In genomic region chr2:42880738-42881525, GRCh38 we compare ENCODE assay signal across 19 cellular contexts.
A peak's percentile ranks its signal among the peaks of the same experiment; 100 is the strongest.
DNase-seq lines count a peak whose midpoint lies in the region; ATAC-seq, FAIRE-seq and TF ChIP-seq lines count a peak whose summit lies in the region.
"Had no signal": no experiment of that assay in that cellular context is flagged by ENCODE, and none has a peak within 500 bp of the region (broad histone marks: within the 10 kb centered on the region; RNA-seq: fewer than 3 reads in every experiment).

No MANE protein-coding gene starts in this region.

- ATAC-seq in SK-N-SH treated with all-trans-retinoic acid at 6 μM for 48 hours, result peak; percentile 33
- ATAC-seq in GM19328 (IDR thresholded peaks at IDR 0.05; ENCODE audit: unreplicated experiment), result no peak
- ATAC-seq: T-cell had no signal

- H3K4me1 Mint-ChIP-seq in mesothelial cell of epicardium (peaks cover 15% of the 10 kb centered on the region), type B pancreatic cell (ENCODE audit: unreplicated experiment) (peaks cover 22% of the 10 kb centered on the region)
- peaks cover 28% of the 10 kb centered on the region for H3K4me1 Mint-ChIP-seq in activated CD4-positive, alpha-beta memory T cell treated with anti-CD3 and anti-CD28 coated beads for 36 hours (ENCODE audit: low read depth)

- H3K27me3 ChIP-seq in SK-N-SH (ENCODE audit: insufficient read depth) (no peaks in the 10 kb centered on the region), endothelial cell of umbilical vein (ENCODE audit: control insufficient read depth in 2 of 2, insufficient read depth in 2 of 2, low read length in 2 of 2) (no peaks in the 10 kb centered on the region)

- H3K4me1 ChIP-seq in SK-N-SH (ENCODE audit: control insufficient read depth in 1 of 2, insufficient read depth in 2 of 2, low read depth in 1 of 2, low read length in 1 of 2), result peaks cover 0 to 19% of the 10 kb centered on the region in 2 experiments; a peak in 2 of 4 replicates
- H3K4me1 ChIP-seq in endothelial cell of umbilical vein (ENCODE audit: control insufficient read depth, extremely low read depth, insufficient read depth, low read length), result peaks cover 46% of the 10 kb centered on the region

- WGBS in SK-N-SH (ENCODE audit: low lambda C conversion rate), result 84% methylated on average over 7 of the region's 7 CpGs

- POLR2A ChIA-PET in SK-N-SH (lab: Yijun Ruan, JAX) (interaction anchor here (0.6 kb wide), 1 partner anchor 672 kb away, joined by 3 read pairs; no protein-coding TSS in a partner anchor), endothelial cell of umbilical vein (lab: Charles Lee) (interaction anchor here (0.5 to 1.2 kb wide), 3 partner anchors 22 to 52 kb away, joined by 3 read pairs; no protein-coding TSS in a partner anchor)
- POLR2A ChIA-PET in activated CD4-positive, alpha-beta memory T cell treated with anti-CD3 and anti-CD28 coated beads for 36 hours (lab: Charles Lee), result no interaction called here

- H3F3A ChIP-seq in SK-N-SH (replicated peaks; ENCODE audit: insufficient read depth), result no peaks in the 10 kb centered on the region

- no peak overlapping the region; a peak in 1 of 4 replicates for H3K27ac ChIP-seq in SK-N-SH (ENCODE audit: low read depth in 2 of 2, low read length in 1 of 2)
- peak overlapping the region; percentile 72 for H3K27ac ChIP-seq in endothelial cell of umbilical vein (ENCODE audit: insufficient read depth, low read depth, low read length)
- H3K27ac ChIP-seq: 22Rv1 had no signal

- H3K27ac Mint-ChIP-seq in mesothelial cell of epicardium (peak overlapping the region; percentile 65), type B pancreatic cell (peak overlapping the region; percentile 64)
- no peak overlapping the region for H3K27ac Mint-ChIP-seq in activated CD4-positive, alpha-beta memory T cell treated with anti-CD3 and anti-CD28 coated beads for 36 hours
- H3K27ac Mint-ChIP-seq: activated CD8-positive, alpha-beta T cell treated with anti-CD3 and anti-CD28 coated beads for 36 hours; B cell; nephron progenitor cell; T-cell had no signal

- H3K4me3 Mint-ChIP-seq in mesothelial cell of epicardium (no peak overlapping the region), type B pancreatic cell (no peak overlapping the region)
- H3K4me3 Mint-ChIP-seq in activated CD4-positive, alpha-beta memory T cell treated with anti-CD3 and anti-CD28 coated beads for 36 hours, result no peak overlapping the region
- H3K4me3 Mint-ChIP-seq: activated CD8-positive, alpha-beta T cell treated with anti-CD3 and anti-CD28 coated beads for 36 hours; B cell; nephron progenitor cell; T-cell had no signal

- FAIRE-seq in endothelial cell of umbilical vein (lab: Jason Lieb, UNC), result peak; percentile 26
- FAIRE-seq: G401.6 had no signal

- no peak for TF ChIP-seq RAD21 in SK-N-SH (IDR thresholded peaks at IDR 0.05; ENCODE audit: low read length)

- no peak for TF ChIP-seq POLR2A in endothelial cell of umbilical vein (IDR thresholded peaks at IDR 0.05; ENCODE audit: low read depth, low read length)

- TF ChIP-seq CTCF in SK-N-SH (IDR thresholded peaks at IDR 0.05) (no peak), endothelial cell of umbilical vein (IDR thresholded peaks at IDR 0.05; ENCODE audit: extremely low read depth in 1 of 2, insufficient read depth in 1 of 2, low read depth in 1 of 2, low read length in 2 of 2) (no peak), mesothelial cell of epicardium (IDR thresholded peaks at IDR 0.05; ENCODE audit: unreplicated experiment) (no peak), type B pancreatic cell (conservative IDR thresholded peaks at IDR 0.05) (no peak)

- H3K9me3 Mint-ChIP-seq in mesothelial cell of epicardium (no peaks in the 10 kb centered on the region), type B pancreatic cell (no peaks in the 10 kb centered on the region)
- H3K9me3 Mint-ChIP-seq in activated CD4-positive, alpha-beta memory T cell treated with anti-CD3 and anti-CD28 coated beads for 36 hours, result no peaks in the 10 kb centered on the region
- H3K9me3 Mint-ChIP-seq: activated CD8-positive, alpha-beta T cell treated with anti-CD3 and anti-CD28 coated beads for 36 hours; T-cell had no signal

- H3K36me3 ChIP-seq in SK-N-SH (replicated peaks in 1 of 2; ENCODE audit: control insufficient read depth in 1 of 2, insufficient read depth in 2 of 2, low read length in 1 of 2) (no peaks in the 10 kb centered on the region), endothelial cell of umbilical vein (ENCODE audit: control insufficient read depth in 2 of 2, extremely low read depth in 1 of 2, insufficient read depth in 2 of 2, low read length in 2 of 2) (no peaks in the 10 kb centered on the region)

- CTCF ChIA-PET in SK-N-SH (lab: Yijun Ruan, JAX), result interaction anchor here (0.9 to 3.9 kb wide), 5 partner anchors 22 to 66 kb away, joined by 3 to 26 read pairs (median 7); no protein-coding TSS in a partner anchor
- CTCF ChIA-PET in endothelial cell of umbilical vein (lab: Charles Lee), result interaction anchor here (1.0 to 2.7 kb wide), 14 partner anchors 16 to 348 kb away, joined by 3 to 20 read pairs (median 4); no protein-coding TSS in a partner anchor
- CTCF ChIA-PET in activated CD4-positive, alpha-beta memory T cell treated with anti-CD3 and anti-CD28 coated beads for 36 hours (lab: Charles Lee), result interaction anchor here (0.6 to 0.7 kb wide), 2 partner anchors 26 to 68 kb away, joined by 3 to 4 read pairs; no protein-coding TSS in a partner anchor

- no peaks in the 10 kb centered on the region for H3K9me2 ChIP-seq in SK-N-SH

- H3K4me2 ChIP-seq in SK-N-SH, result no peak overlapping the region
- H3K4me2 ChIP-seq in endothelial cell of umbilical vein (ENCODE audit: insufficient read depth, low read length), result no peak overlapping the region

- no peaks in the 10 kb centered on the region for H3K27me3 Mint-ChIP-seq in mesothelial cell of epicardium (ENCODE audit: low read depth)
- H3K27me3 Mint-ChIP-seq in type B pancreatic cell, result no peaks in the 10 kb centered on the region
- H3K27me3 Mint-ChIP-seq in activated CD4-positive, alpha-beta memory T cell treated with anti-CD3 and anti-CD28 coated beads for 36 hours, result no peaks in the 10 kb centered on the region
- H3K27me3 Mint-ChIP-seq: activated CD8-positive, alpha-beta T cell treated with anti-CD3 and anti-CD28 coated beads for 36 hours; B cell; T-cell had no signal

- no peaks in the 10 kb centered on the region for H3K9me1 ChIP-seq in endothelial cell of umbilical vein (replicated peaks; ENCODE audit: control insufficient read depth, extremely low read depth, insufficient read depth, low read length)

- BruUV-seq in endothelial cell of umbilical vein (replicated peaks; lab: Mats Ljungman, UMichigan), result no TSS peak

- no peaks in the 10 kb centered on the region for H3K9me3 ChIP-seq in SK-N-SH
- no peaks in the 10 kb centered on the region for H3K9me3 ChIP-seq in endothelial cell of umbilical vein (replicated peaks; ENCODE audit: control insufficient read depth, insufficient read depth, low read length)
- H3K9me3 ChIP-seq: Caco-2 had no signal

- dilution Hi-C loops in endothelial cell of umbilical vein (cut with MboI; ENCODE audit: extremely low pct_ligation_motif_present, low sequenced_read_pairs), result no loop called here

- H3K79me2 ChIP-seq in SK-N-SH (ENCODE audit: insufficient read depth) (no peaks in the 10 kb centered on the region), endothelial cell of umbilical vein (ENCODE audit: control insufficient read depth, insufficient read depth, low read length) (no peaks in the 10 kb centered on the region)

- no peak overlapping the region for H3K9ac ChIP-seq in SK-N-SH
- peak overlapping the region; percentile 35 for H3K9ac ChIP-seq in endothelial cell of umbilical vein (replicated peaks; ENCODE audit: extremely low read depth, insufficient read depth, low read length)

- intact Hi-C loops in endothelial cell of umbilical vein (cut with micrococcal nuclease), result loop anchor here (1.0 to 2.0 kb wide), 5 partner anchors 16 to 70 kb away; no protein-coding TSS in a partner anchor
- intact Hi-C loops in activated CD4-positive, alpha-beta memory T cell treated with anti-CD3 and anti-CD28 coated beads for 36 hours (cut with micrococcal nuclease), result no loop called here

- no peak overlapping the region for H2AFZ ChIP-seq in SK-N-SH (ENCODE audit: low read depth)
- peak overlapping the region; percentile 30 for H2AFZ ChIP-seq in endothelial cell of umbilical vein (ENCODE audit: low read depth, low read length)

- H4K20me1 ChIP-seq in SK-N-SH (ENCODE audit: insufficient read depth) (no peaks in the 10 kb centered on the region), endothelial cell of umbilical vein (replicated peaks; ENCODE audit: control insufficient read depth, extremely low read depth, insufficient read depth, low read length) (no peaks in the 10 kb centered on the region)

- no peaks in the 10 kb centered on the region for H3K36me3 Mint-ChIP-seq in mesothelial cell of epicardium
- H3K36me3 Mint-ChIP-seq in type B pancreatic cell, result no peaks in the 10 kb centered on the region
- H3K36me3 Mint-ChIP-seq in activated CD4-positive, alpha-beta memory T cell treated with anti-CD3 and anti-CD28 coated beads for 36 hours, result no peaks in the 10 kb centered on the region
- H3K36me3 Mint-ChIP-seq: T-cell had no signal

- H3K4me3 ChIP-seq in SK-N-SH (ENCODE audit: low read depth in 2 of 2, low read length in 1 of 2) (no peak overlapping the region), endothelial cell of umbilical vein (replicated peaks in 1 of 3; ENCODE audit: insufficient read depth in 1 of 3, low read depth in 1 of 3, low read length in 3 of 3) (no peak overlapping the region)

- DNase-seq in SK-N-SH (no peak), endothelial cell of umbilical vein (ENCODE audit: low read depth, low spot score) (peak; percentile 60), mesothelial cell of epicardium (ENCODE audit: low spot score in 2 of 2, unreplicated experiment in 2 of 2) (peak in 1 of 2 experiments; percentile 16), type B pancreatic cell (ENCODE audit: extremely low spot score, unreplicated experiment) (no peak), NCI-H345 (lab: John Stamatoyannopoulos, UW) (no peak)
- DNase-seq in activated CD4-positive, alpha-beta memory T cell treated with anti-CD3 and anti-CD28 coated beads for 36 hours, result no peak
- DNase-seq: activated effector memory CD4-positive, alpha-beta T cell treated with Interleukin-2 at 50 U/mL for 16 hours; amniotic stem cell; Caco-2; mesenchymal stem cell; NCI-H1930; nephron progenitor cell; T-cell had no signal

- no peak for TF ChIP-seq EP300 in SK-N-SH (IDR thresholded peaks at IDR 0.05; ENCODE audit: borderline replicate concordance in 1 of 2, low read depth in 1 of 2, low read length in 1 of 2)

TF ChIP-seq in SK-N-SH, 30 proteins besides CTCF, POLR2A, EP300 and RAD21 (continues in another document):
- TF ChIP-seq YY1 (IDR thresholded peaks at IDR 0.05; ENCODE audit: low read depth) (no peak), ELF1 (IDR thresholded peaks at IDR 0.05) (no peak), FOSL2 (IDR thresholded peaks at IDR 0.05; ENCODE audit: borderline replicate concordance, low read depth) (no peak)

TF ChIP-seq in endothelial cell of umbilical vein, 7 proteins besides CTCF, POLR2A, EP300 and RAD21:
- TF ChIP-seq GATA2 (IDR thresholded peaks at IDR 0.05; ENCODE audit: insufficient read depth, insufficient read length, low read depth, low read length), result no peak
- TF ChIP-seq JUN (IDR thresholded peaks at IDR 0.05; ENCODE audit: borderline replicate concordance, insufficient read depth, insufficient read length, low read depth), result no peak
- no peak for TF ChIP-seq EZH2 (IDR thresholded peaks at IDR 0.05; ENCODE audit: borderline replicate concordance, low read depth, low read length, severe bottlenecking)
